In genomic region chr14:59507063-59507751, GRCh38 we compare ENCODE assay signal across 8 cellular contexts.
DNase-seq lines count a peak whose midpoint lies in the region; ATAC-seq and TF ChIP-seq lines count a peak whose summit lies in the region.

No MANE protein-coding gene starts in this region.

- ATAC-seq in GM18498 (IDR thresholded peaks at IDR 0.05; ENCODE audit: unreplicated experiment), result peak; percentile 85
- peak; percentile 88 for ATAC-seq in HG02973 (IDR thresholded peaks at IDR 0.05; ENCODE audit: unreplicated experiment)
- ATAC-seq in stimulated activated naive CD8-positive, alpha-beta T cell treated with anti-CD3 and anti-CD28 coated beads, Interleukin-15, Interleukin-2, amounts not matched to agents 100 U/mL and 50 U/mL, for 24 hours, result peak; percentile 66

- no peak overlapping the region for H3K27ac ChIP-seq in coronary artery

- DNase-seq in AG08396 (ENCODE audit: low spot score), result peak; percentile 60
- peak; percentile 73 for DNase-seq in NCI-H2029 (lab: John Stamatoyannopoulos, UW)
- DNase-seq in T-helper 9 cell, result peak; percentile 25
- no peak for DNase-seq in coronary artery (ENCODE audit: low spot score)
- peak; percentile 58 for DNase-seq in medulla oblongata (ENCODE audit: extremely low spot score)
- peak; percentile 57 for DNase-seq in stimulated activated naive CD8-positive, alpha-beta T cell treated with anti-CD3 and anti-CD28 coated beads, Interleukin-15, Interleukin-2, amounts not matched to agents 100 U/mL and 50 U/mL, for 24 hours

- no peak overlapping the region for H3K4me3 ChIP-seq in coronary artery

- TF ChIP-seq CTCF in coronary artery (IDR thresholded peaks at IDR 0.05), result peak; percentile 43
